Comparison of ENCODE assay signal across 8 cellular contexts in the genomic region with DNA sequence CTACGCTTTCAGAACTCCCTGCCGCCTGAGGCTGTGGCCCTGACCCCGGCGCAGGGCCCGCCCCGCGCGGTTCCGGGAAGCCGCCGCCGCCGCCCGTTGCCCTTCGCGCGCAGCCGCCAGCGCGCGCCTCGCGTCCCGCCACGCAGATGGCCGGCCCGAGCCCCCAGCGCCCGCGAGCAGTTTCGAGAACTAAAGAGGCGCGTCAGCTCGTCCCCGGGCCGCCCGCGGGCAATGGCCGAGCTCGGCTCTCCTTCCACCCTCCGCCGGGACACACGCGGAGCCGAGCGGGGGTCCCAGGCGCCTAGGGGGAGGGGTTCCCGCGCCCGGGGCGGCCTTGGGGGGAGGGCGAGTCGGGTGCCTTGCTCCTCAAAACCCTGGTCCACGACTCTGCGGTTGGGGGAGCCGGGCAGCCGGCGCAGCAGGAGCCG. TPM values are rescaled to one million over a fixed set of nuclear protein-coding genes. Genes with fewer than 3 reads are reported as not detected.
DNase-seq lines count a peak whose midpoint lies in the region; ATAC-seq, FAIRE-seq and TF ChIP-seq lines count a peak whose summit lies in the region.

No MANE protein-coding gene starts in this region.

- peak overlapping the region; percentile 97 for H3K27ac ChIP-seq in endothelial cell of umbilical vein (ENCODE audit: insufficient read depth, low read depth, low read length)

- H3K4me3 ChIP-seq in LNCaP clone FGC (ENCODE audit: low read depth, low read length) (peak overlapping the region; percentile 97), endothelial cell of umbilical vein (replicated peaks in 1 of 3; ENCODE audit: insufficient read depth in 1 of 3, low read depth in 1 of 3, low read length in 3 of 3) (peak overlapping the region; percentile 70 to 89 (median 80)), mononuclear cell (ENCODE audit: low read length) (peak overlapping the region; percentile 83)

- H3K27me3 Mint-ChIP-seq in stimulated activated naive CD8-positive, alpha-beta T cell treated with anti-CD3 and anti-CD28 coated beads, Interleukin-15, amount 100 ng/mL, for 72 hours: no peaks in the 10 kb centered on the region

- intact Hi-C loops in endothelial cell of umbilical vein (cut with micrococcal nuclease): loop anchor here (5.0 kb wide), 1 partner anchor 270 kb away; the partner anchor contains the start of gene CSGALNACT2

- H3K9me1 ChIP-seq in endothelial cell of umbilical vein (replicated peaks; ENCODE audit: control insufficient read depth, extremely low read depth, insufficient read depth, low read length): no peaks in the 10 kb centered on the region

- H3K79me2 ChIP-seq in endothelial cell of umbilical vein (ENCODE audit: control insufficient read depth, insufficient read depth, low read length): peaks cover 64% of the 10 kb centered on the region

- H3K27ac Mint-ChIP-seq in stimulated activated naive CD8-positive, alpha-beta T cell treated with anti-CD3 and anti-CD28 coated beads, Interleukin-15, amount 100 ng/mL, for 72 hours: peak overlapping the region; percentile 97 to 100

- ATAC-seq in GM19351 (IDR thresholded peaks at IDR 0.05; ENCODE audit: unreplicated experiment): peak; percentile 17
- ATAC-seq in stimulated activated naive CD8-positive, alpha-beta T cell treated with anti-CD3 and anti-CD28 coated beads, Interleukin-15, amount 100 ng/mL, for 72 hours: peak; percentile 8

- DNase-seq in ACHN (peak; percentile 61), LNCaP clone FGC (ENCODE audit: low read depth) (no peak), endothelial cell of umbilical vein (ENCODE audit: low read depth, low spot score) (peak; percentile 46), GF-D8 (lab: John Stamatoyannopoulos, UW) (no peak)
- DNase-seq in activated CD8-positive, alpha-beta memory T cell treated with anti-CD3 and anti-CD28 coated beads, Interleukin-2, amount 50 U/mL, for 4 hours: peak; percentile 53
- peak; percentile 60 to 66 for DNase-seq in stimulated activated naive CD8-positive, alpha-beta T cell treated with anti-CD3 and anti-CD28 coated beads, Interleukin-15, amount 100 ng/mL, for 72 hours

- no peak for TF ChIP-seq POLR2A in endothelial cell of umbilical vein (IDR thresholded peaks at IDR 0.05; ENCODE audit: low read depth, low read length)

- in situ Hi-C loops in ACHN (cut with HindIII; ENCODE audit: low pct_ligation_motif_present, low pct_unique_long_range_greater_than_20kb, low sequenced_read_pairs): no loop called here

- no peak for TF ChIP-seq CTCF in LNCaP clone FGC (IDR thresholded peaks at IDR 0.05; ENCODE audit: control insufficient read depth, extremely low read depth, insufficient read depth)
- no peak for TF ChIP-seq CTCF in endothelial cell of umbilical vein (IDR thresholded peaks at IDR 0.05; ENCODE audit: extremely low read depth in 1 of 2, insufficient read depth in 1 of 2, low read depth in 1 of 2, low read length in 2 of 2)

- CTCF ChIA-PET in endothelial cell of umbilical vein (lab: Charles Lee): interaction anchor here (1.0 to 1.7 kb wide), 7 partner anchors 11 to 53 kb away, joined by 3 to 17 read pairs (median 5); partner anchors contain the start of gene ZNF487

- peak overlapping the region; percentile 96 for H3K9ac ChIP-seq in endothelial cell of umbilical vein (replicated peaks; ENCODE audit: extremely low read depth, insufficient read depth, low read length)

- peak; percentile 52 for FAIRE-seq in endothelial cell of umbilical vein (lab: Jason Lieb, UNC)

- H3K9me3 ChIP-seq in endothelial cell of umbilical vein (replicated peaks; ENCODE audit: control insufficient read depth, insufficient read depth, low read length) (no peaks in the 10 kb centered on the region), mononuclear cell (ENCODE audit: low read depth, low read length) (no peaks in the 10 kb centered on the region)

- peaks cover 50% of the 10 kb centered on the region for H3K4me1 Mint-ChIP-seq in stimulated activated naive CD8-positive, alpha-beta T cell treated with anti-CD3 and anti-CD28 coated beads, Interleukin-15, amount 100 ng/mL, for 72 hours

- no peaks in the 10 kb centered on the region for H4K20me1 ChIP-seq in endothelial cell of umbilical vein (replicated peaks; ENCODE audit: control insufficient read depth, extremely low read depth, insufficient read depth, low read length)

- POLR2A ChIA-PET in endothelial cell of umbilical vein (lab: Charles Lee): interaction anchor here (0.7 kb wide), 1 partner anchor 1589 kb away, joined by 3 read pairs; no protein-coding TSS in a partner anchor

- TSS peak; percentile 23 for BruUV-seq in endothelial cell of umbilical vein (replicated peaks; lab: Mats Ljungman, UMichigan)

- peak overlapping the region; percentile 95 to 99 for H3K4me3 Mint-ChIP-seq in stimulated activated naive CD8-positive, alpha-beta T cell treated with anti-CD3 and anti-CD28 coated beads, Interleukin-15, amount 100 ng/mL, for 72 hours

- peak overlapping the region; percentile 78 for H3K4me2 ChIP-seq in endothelial cell of umbilical vein (ENCODE audit: insufficient read depth, low read length)

- peaks cover 0 to 2% of the 10 kb centered on the region in 2 experiments for H3K36me3 ChIP-seq in endothelial cell of umbilical vein (ENCODE audit: control insufficient read depth in 2 of 2, extremely low read depth in 1 of 2, insufficient read depth in 2 of 2, low read length in 2 of 2)

- H3K9me3 Mint-ChIP-seq in stimulated activated naive CD8-positive, alpha-beta T cell treated with anti-CD3 and anti-CD28 coated beads, Interleukin-15, amount 100 ng/mL, for 72 hours: no peaks in the 10 kb centered on the region

- dilution Hi-C loops in endothelial cell of umbilical vein (cut with MboI; ENCODE audit: extremely low pct_ligation_motif_present, low sequenced_read_pairs): no loop called here

- H3K4me1 ChIP-seq in endothelial cell of umbilical vein (ENCODE audit: control insufficient read depth, extremely low read depth, insufficient read depth, low read length) (peaks cover 29% of the 10 kb centered on the region), mononuclear cell (ENCODE audit: insufficient read depth, low read length) (peaks cover 49% of the 10 kb centered on the region)

- H3K27me3 ChIP-seq in endothelial cell of umbilical vein (ENCODE audit: control insufficient read depth in 2 of 2, insufficient read depth in 2 of 2, low read length in 2 of 2): no peaks in the 10 kb centered on the region
- H3K27me3 ChIP-seq in mononuclear cell (ENCODE audit: insufficient read depth, low read length): no peaks in the 10 kb centered on the region

- no peak overlapping the region for H2AFZ ChIP-seq in endothelial cell of umbilical vein (ENCODE audit: low read depth, low read length)

TF ChIP-seq in endothelial cell of umbilical vein, 7 proteins besides CTCF, POLR2A, EP300 and RAD21:
- no peak for TF ChIP-seq POLR2AphosphoS5 (IDR thresholded peaks at IDR 0.05; ENCODE audit: insufficient read depth, low read depth, low read length)
- no peak for TF ChIP-seq JUN (IDR thresholded peaks at IDR 0.05; ENCODE audit: borderline replicate concordance, insufficient read depth, insufficient read length, low read depth)

RNA-seq across cellular contexts. Expression of gene HNRNPF, which starts 1.8 kb away (rescaled TPM):
- 215 and 230 TPM in 2 replicates for total RNA-seq in endothelial cell of umbilical vein
- polyA plus RNA-seq in endothelial cell of umbilical vein: 126 and 144 TPM in 2 replicates
- polyA plus RNA-seq in endothelial cell of umbilical vein (2011; cell fraction: cytosol; rRNA removed): 163 and 177 TPM in 2 replicates
- 125 and 146 TPM in 2 replicates for polyA plus RNA-seq in endothelial cell of umbilical vein (2011; cell fraction: nucleus; rRNA removed)
- 152 and 181 TPM in 2 replicates for polyA plus RNA-seq in endothelial cell of umbilical vein (2012)
- polyA minus RNA-seq in endothelial cell of umbilical vein: 192 and 223 TPM in 2 replicates
- 119 TPM for polyA minus RNA-seq in endothelial cell of umbilical vein (2011; cell fraction: cytosol; rRNA and poly(A)+ RNA removed)
- 38.1 and 40.2 TPM in 2 replicates for polyA minus RNA-seq in endothelial cell of umbilical vein (2011; cell fraction: nucleus; rRNA and poly(A)+ RNA removed)
- total RNA-seq in mononuclear cell: 118 TPM

RNA-seq across cellular contexts. Expression of gene ZNF487, which starts 29.7 kb away (rescaled TPM):
- 2.6 and 3.0 TPM in 2 replicates for total RNA-seq in endothelial cell of umbilical vein
- 2.1 and 24.0 TPM in 2 replicates for polyA plus RNA-seq in endothelial cell of umbilical vein
- 2.7 and 2.9 TPM in 2 replicates for polyA plus RNA-seq in endothelial cell of umbilical vein (2011; cell fraction: cytosol; rRNA removed)
- 2.3 and 3.4 TPM in 2 replicates for polyA plus RNA-seq in endothelial cell of umbilical vein (2011; cell fraction: nucleus; rRNA removed)
- 2.3 and 3.3 TPM in 2 replicates for polyA plus RNA-seq in endothelial cell of umbilical vein (2012)
- 1.0 and 2.4 TPM in 2 replicates for polyA minus RNA-seq in endothelial cell of umbilical vein
- polyA minus RNA-seq in endothelial cell of umbilical vein (2011; cell fraction: cytosol; rRNA and poly(A)+ RNA removed): 2.6 TPM
- polyA minus RNA-seq in endothelial cell of umbilical vein (2011; cell fraction: nucleus; rRNA and poly(A)+ RNA removed): 2.5 and 3.3 TPM in 2 replicates
- total RNA-seq in mononuclear cell: 13.1 TPM

RNA-seq across cellular contexts. Expression of gene FXYD4, which starts 35.7 kb away (rescaled TPM):
- total RNA-seq in endothelial cell of umbilical vein (not detected in 2 replicates), mononuclear cell (not detected)
- not detected in 2 replicates for polyA plus RNA-seq in endothelial cell of umbilical vein
- polyA plus RNA-seq in endothelial cell of umbilical vein (2011; cell fraction: cytosol; rRNA removed): not detected in 2 replicates
- not detected in 2 replicates for polyA plus RNA-seq in endothelial cell of umbilical vein (2011; cell fraction: nucleus; rRNA removed)
- not detected in 2 replicates for polyA plus RNA-seq in endothelial cell of umbilical vein (2012)
- polyA minus RNA-seq in endothelial cell of umbilical vein: not detected in 2 replicates
- not detected for polyA minus RNA-seq in endothelial cell of umbilical vein (2011; cell fraction: cytosol; rRNA and poly(A)+ RNA removed)
- polyA minus RNA-seq in endothelial cell of umbilical vein (2011; cell fraction: nucleus; rRNA and poly(A)+ RNA removed): not detected in 2 replicates

Comparison
In these comparisons a context has a peak if more than half of its experiments do, and no peak if none do; other contexts are left out.
1. DNase-seq: peak in ACHN (single experiment), activated CD8-positive, alpha-beta memory T cell treated with anti-CD3 and anti-CD28 coated beads, Interleukin-2, amount 50 U/mL, for 4 hours (single experiment), endothelial cell of umbilical vein (single experiment) and stimulated activated naive CD8-positive, alpha-beta T cell treated with anti-CD3 and anti-CD28 coated beads, Interleukin-15, amount 100 ng/mL, for 72 hours (2 of 2); none in LNCaP clone FGC (single experiment) and GF-D8 (single experiment).
2. Peak in every context shown above with its lines, with median percentiles within 50 percentile points of each other: H3K4me3 ChIP-seq.